In the genomic region with DNA sequence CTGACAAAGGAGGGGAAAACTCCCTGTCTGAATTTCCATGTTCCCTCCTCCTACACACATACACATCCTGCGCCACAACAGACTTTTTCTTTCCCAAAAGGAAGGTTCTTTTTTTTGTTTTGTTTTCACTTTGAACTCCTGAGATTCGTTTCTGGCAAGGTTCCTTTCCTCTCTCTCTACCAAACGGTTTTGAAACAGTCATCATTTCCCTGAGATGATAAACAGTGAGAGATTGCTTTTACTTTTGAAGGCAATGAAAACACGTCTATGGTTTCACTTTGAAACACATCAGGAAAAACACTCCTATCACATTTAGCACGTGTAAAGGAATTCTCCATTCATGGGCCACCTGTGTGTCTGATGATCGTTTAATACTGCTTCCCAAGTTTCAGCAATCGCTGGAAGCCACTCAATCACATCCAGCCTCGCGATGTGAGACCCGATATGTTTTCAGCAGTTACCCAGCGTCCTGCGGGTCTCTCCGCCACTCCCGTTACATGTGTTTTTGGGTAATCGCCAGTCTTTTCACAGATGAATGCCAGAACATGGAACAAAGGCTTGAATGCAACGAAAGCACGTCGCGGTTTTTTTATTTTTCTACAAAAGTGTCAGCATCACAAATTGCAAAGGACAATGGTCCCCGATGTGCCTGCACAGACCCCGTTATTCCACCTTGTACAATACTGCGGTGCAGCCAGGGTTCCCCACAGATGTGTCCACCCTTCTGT, we compare ENCODE assay signal across 8 cellular contexts.
DNase-seq lines count a peak whose midpoint lies in the region; ATAC-seq, FAIRE-seq and TF ChIP-seq lines count a peak whose summit lies in the region.

No MANE protein-coding gene starts in this region.

- no peaks in the 10 kb centered on the region for H3K9me1 ChIP-seq in K562 (ENCODE audit: control insufficient read depth, insufficient read depth, low read length)

- no peak for TF ChIP-seq CTCF in K562 (IDR thresholded peaks at IDR 0.05 in 2 of 3, conservative IDR thresholded peaks at IDR 0.05 in 1 of 3; ENCODE audit: insufficient read depth in 2 of 3, low read depth in 1 of 3, low read length in 3 of 3)

- H3K9ac ChIP-seq in K562 (ENCODE audit: insufficient read depth in 1 of 2, low read depth in 2 of 2, low read length in 2 of 2) (peak overlapping the region in 1 of 2 experiments; percentile 49; a peak in 1 of 4 replicates), mucosa of rectum (ENCODE audit: low read depth in 1 of 2, low read length in 2 of 2) (peak overlapping the region in 1 of 2 donors; percentile 26)

- H3K27me3 ChIP-seq in MG63 (no peaks in the 10 kb centered on the region), K562 (ENCODE audit: control insufficient read depth in 2 of 2, insufficient read depth in 2 of 2, low read length in 2 of 2) (peaks cover 25 to 56% of the 10 kb centered on the region in 2 experiments), mucosa of rectum (ENCODE audit: control insufficient read depth in 2 of 2, insufficient read depth in 2 of 2, low read length in 2 of 2) (no peaks in the 10 kb centered on the region)

- in situ Hi-C loops in Caki2 (cut with HindIII; ENCODE audit: low pct_unique_long_range_greater_than_20kb, low sequenced_read_pairs) = no loop called here
- in situ Hi-C loops in K562 (cut with MboI) = no loop called here

- FAIRE-seq in K562 (lab: Jason Lieb, UNC) = no peak

- H3K79me2 ChIP-seq in K562 (ENCODE audit: control insufficient read depth, insufficient read depth, low read length) = no peaks in the 10 kb centered on the region

- H3K9me3 ChIP-seq in MG63 = no peaks in the 10 kb centered on the region
- H3K9me3 ChIP-seq in K562 (replicated peaks; ENCODE audit: control insufficient read depth, insufficient read depth, low read depth, low read length) = no peaks in the 10 kb centered on the region
- H3K9me3 ChIP-seq in mucosa of rectum (ENCODE audit: control insufficient read depth in 2 of 2, low read length in 2 of 2) = no peaks in the 10 kb centered on the region

- no TSS peak for BruUV-seq in K562 (replicated peaks; lab: Mats Ljungman, UMichigan)

- POLR2A ChIA-PET in K562 (lab: Yijun Ruan, JAX) = no interaction called here

- H2AFZ ChIP-seq in K562 (ENCODE audit: low read depth, low read length) = 0 out of 2 replicates have a peak overlapping the region, but pooled peaks have one; percentile 23

- H3K4me1 ChIP-seq in K562 (replicated peaks in 1 of 2; ENCODE audit: control insufficient read depth in 2 of 2, insufficient read depth in 2 of 2, low read length in 2 of 2) (no peaks in the 10 kb centered on the region), mucosa of rectum (ENCODE audit: control insufficient read depth in 2 of 2, insufficient read depth in 2 of 2, low read length in 2 of 2) (peaks cover 0 to 3% of the 10 kb centered on the region in 2 donors)

- H3K4me2 ChIP-seq in K562 (ENCODE audit: insufficient read depth, low read length) = peak overlapping the region; percentile 54; the same call in 1 of the 2 replicates

- TF ChIP-seq POLR2A in K562 (conservative IDR thresholded peaks at IDR 0.05) = no peak

- under 1% methylated on average over 22 of the region's 22 CpGs for WGBS in K562 (ENCODE audit: insufficient coverage, low coverage, missing lambda C conversion rate)

- ATAC-seq in K562 (peak; percentile 44; the same call in 2 of the 3 replicates), GM18861 (IDR thresholded peaks at IDR 0.05; ENCODE audit: unreplicated experiment) (no peak)

- CTCF ChIA-PET in K562 (lab: Yijun Ruan, JAX; ENCODE audit: low intra/inter-chr PET ratio) = no interaction called here

- peak overlapping the region; percentile 52 for H3K4me3 ChIP-seq in MG63
- H3K4me3 ChIP-seq in K562 = peak overlapping the region; percentile 18; the same call in 1 of the 2 replicates
- H3K4me3 ChIP-seq in mucosa of rectum (ENCODE audit: low read length in 2 of 2) = peak overlapping the region; percentile 56 to 70

- no peak for TF ChIP-seq RAD21 in K562 (CRISPR knock-in tag; conservative IDR thresholded peaks at IDR 0.05 in 1 of 2, IDR thresholded peaks at IDR 0.05 in 1 of 2)

- DNase-seq in Caki2 (ENCODE audit: low read depth) = peak; percentile 35
- peak; percentile 28 for DNase-seq in MG63
- no peak for DNase-seq in K562 (ENCODE audit: extremely low read depth in 1 of 4, low spot score in 3 of 4)
- DNase-seq in cortex of kidney (lab: John Stamatoyannopoulos, UW) = no peak
- no peak for DNase-seq in activated effector memory CD4-positive, alpha-beta T cell treated with anti-CD3 and anti-CD28 coated beads, Interleukin-2, amount 50 U/mL, for 16 hours
- DNase-seq in SKM-1 treated with dmso at 0.1 percent for 144 hours (lab: John Stamatoyannopoulos, UW; ENCODE audit: unreplicated experiment) = no peak

- no peaks in the 10 kb centered on the region for H4K20me1 ChIP-seq in K562 (replicated peaks; ENCODE audit: control insufficient read depth, insufficient read depth, low read length)

- intact Hi-C loops in K562 (cut with micrococcal nuclease) = no loop called here

- no peak overlapping the region for H3K27ac ChIP-seq in K562 (ENCODE audit: extremely low read depth, low read depth, low read length)
- H3K27ac ChIP-seq in mucosa of rectum (ENCODE audit: low read depth in 2 of 2, low read length in 2 of 2) = no peak overlapping the region

- TF ChIP-seq EP300 in K562 (IDR thresholded peaks at IDR 0.05; ENCODE audit: low read length) = no peak

- no peaks in the 10 kb centered on the region for H3K36me3 ChIP-seq in MG63
- H3K36me3 ChIP-seq in K562 (ENCODE audit: control insufficient read depth, insufficient read depth, low read length) = no peaks in the 10 kb centered on the region
- no peaks in the 10 kb centered on the region for H3K36me3 ChIP-seq in mucosa of rectum (ENCODE audit: control insufficient read depth in 2 of 2, insufficient read depth in 2 of 2, low read length in 2 of 2)

TF ChIP-seq in K562, 482 proteins besides CTCF, POLR2A, EP300 and RAD21 (continues in another document):
- TF ChIP-seq, protein P1, sequence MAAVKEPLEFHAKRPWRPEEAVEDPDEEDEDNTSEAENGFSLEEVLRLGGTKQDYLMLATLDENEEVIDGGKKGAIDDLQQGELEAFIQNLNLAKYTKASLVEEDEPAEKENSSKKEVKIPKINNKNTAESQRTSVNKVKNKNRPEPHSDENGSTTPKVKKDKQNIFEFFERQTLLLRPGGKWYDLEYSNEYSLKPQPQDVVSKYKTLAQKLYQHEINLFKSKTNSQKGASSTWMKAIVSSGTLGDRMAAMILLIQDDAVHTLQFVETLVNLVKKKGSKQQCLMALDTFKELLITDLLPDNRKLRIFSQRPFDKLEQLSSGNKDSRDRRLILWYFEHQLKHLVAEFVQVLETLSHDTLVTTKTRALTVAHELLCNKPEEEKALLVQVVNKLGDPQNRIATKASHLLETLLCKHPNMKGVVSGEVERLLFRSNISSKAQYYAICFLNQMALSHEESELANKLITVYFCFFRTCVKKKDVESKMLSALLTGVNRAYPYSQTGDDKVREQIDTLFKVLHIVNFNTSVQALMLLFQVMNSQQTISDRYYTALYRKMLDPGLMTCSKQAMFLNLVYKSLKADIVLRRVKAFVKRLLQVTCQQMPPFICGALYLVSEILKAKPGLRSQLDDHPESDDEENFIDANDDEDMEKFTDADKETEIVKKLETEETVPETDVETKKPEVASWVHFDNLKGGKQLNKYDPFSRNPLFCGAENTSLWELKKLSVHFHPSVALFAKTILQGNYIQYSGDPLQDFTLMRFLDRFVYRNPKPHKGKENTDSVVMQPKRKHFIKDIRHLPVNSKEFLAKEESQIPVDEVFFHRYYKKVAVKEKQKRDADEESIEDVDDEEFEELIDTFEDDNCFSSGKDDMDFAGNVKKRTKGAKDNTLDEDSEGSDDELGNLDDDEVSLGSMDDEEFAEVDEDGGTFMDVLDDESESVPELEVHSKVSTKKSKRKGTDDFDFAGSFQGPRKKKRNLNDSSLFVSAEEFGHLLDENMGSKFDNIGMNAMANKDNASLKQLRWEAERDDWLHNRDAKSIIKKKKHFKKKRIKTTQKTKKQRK (IDR thresholded peaks at IDR 0.05; ENCODE audit: borderline replicate concordance, low read depth, low read length) = no peak
- TF ChIP-seq, protein P2, sequence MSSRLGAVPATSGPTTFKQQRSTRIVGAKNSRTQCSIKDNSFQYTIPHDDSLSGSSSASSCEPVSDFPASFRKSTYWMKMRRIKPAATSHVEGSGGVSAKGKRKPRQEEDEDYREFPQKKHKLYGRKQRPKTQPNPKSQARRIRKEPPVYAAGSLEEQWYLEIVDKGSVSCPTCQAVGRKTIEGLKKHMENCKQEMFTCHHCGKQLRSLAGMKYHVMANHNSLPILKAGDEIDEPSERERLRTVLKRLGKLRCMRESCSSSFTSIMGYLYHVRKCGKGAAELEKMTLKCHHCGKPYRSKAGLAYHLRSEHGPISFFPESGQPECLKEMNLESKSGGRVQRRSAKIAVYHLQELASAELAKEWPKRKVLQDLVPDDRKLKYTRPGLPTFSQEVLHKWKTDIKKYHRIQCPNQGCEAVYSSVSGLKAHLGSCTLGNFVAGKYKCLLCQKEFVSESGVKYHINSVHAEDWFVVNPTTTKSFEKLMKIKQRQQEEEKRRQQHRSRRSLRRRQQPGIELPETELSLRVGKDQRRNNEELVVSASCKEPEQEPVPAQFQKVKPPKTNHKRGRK (tag; IDR thresholded peaks at IDR 0.05) = no peak
- no peak for TF ChIP-seq GATA2 (CRISPR knock-in tag; IDR thresholded peaks at IDR 0.05)
- TF ChIP-seq ZNF24 (IDR thresholded peaks at IDR 0.05) = no peak
- TF ChIP-seq RNF2 (IDR thresholded peaks at IDR 0.05) = peak; percentile 61; the same call in 1 of the 2 replicates

Comparison
In these comparisons a context has a peak if more than half of its experiments do, and no peak if none do; other contexts are left out.
1. DNase-seq: peak in Caki2 (single experiment) and MG63 (single experiment); none in K562 (0 of 4), cortex of kidney (single experiment), activated effector memory CD4-positive, alpha-beta T cell treated with anti-CD3 and anti-CD28 coated beads, Interleukin-2, amount 50 U/mL, for 16 hours (single experiment) and SKM-1 treated with dmso at 0.1 percent for 144 hours (single experiment).
2. Peak in every context shown above with its lines, with median percentiles within 50 percentile points of each other: H3K4me3 ChIP-seq.